In the genomic region with DNA sequence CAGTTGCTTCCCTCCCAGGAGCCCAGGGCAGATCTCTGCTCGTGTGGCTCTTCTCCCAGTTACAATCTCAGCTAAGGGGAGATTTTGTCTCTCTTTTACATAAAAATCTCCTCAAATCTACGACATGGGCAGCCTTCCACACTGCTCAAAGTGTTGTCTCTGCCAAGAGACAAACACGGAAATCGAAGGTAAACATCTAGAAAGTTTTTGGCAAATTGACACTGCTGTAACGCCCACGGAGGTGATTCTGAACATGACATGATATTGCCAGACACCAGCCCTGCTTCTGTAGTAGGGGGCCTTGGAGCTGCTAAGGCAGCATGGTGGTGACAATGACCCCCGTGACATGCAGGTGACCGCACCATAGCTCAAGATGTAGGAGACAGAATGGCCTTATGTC, we compare ENCODE assay signal across 22 cellular contexts.
"Had no signal": no experiment of that assay in that cellular context is flagged by ENCODE, and none has a peak within 500 bp of the region (broad histone marks: within the 10 kb centered on the region; RNA-seq: fewer than 3 reads in every experiment).

No MANE protein-coding gene starts in this region.

- H3K27ac ChIP-seq: coronary artery, neural progenitor cell, psoas muscle, skin epidermis, spleen, suprapubic skin had no signal

- H3K36me3 ChIP-seq: neural progenitor cell, spleen, suprapubic skin had no signal

- DNase-seq: dermis blood vessel endothelial cell; hypothalamus; immature natural killer cell; islet precursor cell; kidney glomerular epithelial cell; left colon; left ventricle myocardium superior; natural killer cell; psoas muscle; right cardiac atrium; spleen; stimulated activated CD4-positive, alpha-beta T cell treated with anti-CD3 and anti-CD28 coated beads, Interleukin-4, amount 100 ng/mL, for 4 hours; stimulated activated naive B cell treated with anti-CD40 and anti-IgM and Interleukin-4, amounts not matched to agents 10 μg/mL and 1 μg/mL and 100 μg/mL, for 72 hours; trophoblast cell had no signal

- H3K9me3 Mint-ChIP-seq: immature natural killer cell; memory B cell; natural killer cell; neural progenitor cell; stimulated activated naive B cell treated with anti-CD40 and anti-IgM and Interleukin-4, amounts not matched to agents 10 μg/mL and 1 μg/mL and 100 μg/mL, for 72 hours; stimulated activated naive CD8-positive, alpha-beta T cell treated with anti-CD3 and anti-CD28 coated beads, Interleukin-15, Interleukin-2, amounts not matched to agents 100 ng/mL and 50 ng/mL, for 24 hours had no signal

- H3K4me3 ChIP-seq: coronary artery, lung, neural progenitor cell, psoas muscle, skin epidermis, spleen, suprapubic skin had no signal

- H3K4me1 Mint-ChIP-seq: immature natural killer cell; natural killer cell; neural progenitor cell; stimulated activated naive B cell treated with anti-CD40 and anti-IgM and Interleukin-4, amounts not matched to agents 10 μg/mL and 1 μg/mL and 100 μg/mL, for 72 hours had no signal

- H2AFZ ChIP-seq: neural progenitor cell had no signal

- H3K27me3 ChIP-seq: neural progenitor cell, spleen, suprapubic skin had no signal

- H3K27ac Mint-ChIP-seq: immature natural killer cell; memory B cell; natural killer cell; neural progenitor cell; stimulated activated naive B cell treated with anti-CD40 and anti-IgM and Interleukin-4, amounts not matched to agents 10 μg/mL and 1 μg/mL and 100 μg/mL, for 72 hours; stimulated activated naive CD8-positive, alpha-beta T cell treated with anti-CD3 and anti-CD28 coated beads, Interleukin-15, Interleukin-2, amounts not matched to agents 100 ng/mL and 50 ng/mL, for 24 hours had no signal

- H3K4me1 ChIP-seq: neural progenitor cell, psoas muscle, spleen had no signal

- H3K4me2 ChIP-seq: neural progenitor cell had no signal

- FAIRE-seq: frontal cortex had no signal

- ATAC-seq: left colon; left ventricle myocardium superior; psoas muscle; right cardiac atrium; stimulated activated naive B cell treated with anti-CD40 and anti-IgM and Interleukin-4, amounts not matched to agents 10 μg/mL and 1 μg/mL and 100 μg/mL, for 72 hours had no signal

- H3K4me3 Mint-ChIP-seq: immature natural killer cell; memory B cell; natural killer cell; neural progenitor cell; stimulated activated naive B cell treated with anti-CD40 and anti-IgM and Interleukin-4, amounts not matched to agents 10 μg/mL and 1 μg/mL and 100 μg/mL, for 72 hours; stimulated activated naive CD8-positive, alpha-beta T cell treated with anti-CD3 and anti-CD28 coated beads, Interleukin-15, Interleukin-2, amounts not matched to agents 100 ng/mL and 50 ng/mL, for 24 hours had no signal

- H3K36me3 Mint-ChIP-seq: immature natural killer cell; memory B cell; natural killer cell; neural progenitor cell; stimulated activated naive B cell treated with anti-CD40 and anti-IgM and Interleukin-4, amounts not matched to agents 10 μg/mL and 1 μg/mL and 100 μg/mL, for 72 hours had no signal

- H3K9me3 ChIP-seq: psoas muscle, spleen, suprapubic skin had no signal
